8 cellular contexts compared by ENCODE assay signal in the genomic region with DNA sequence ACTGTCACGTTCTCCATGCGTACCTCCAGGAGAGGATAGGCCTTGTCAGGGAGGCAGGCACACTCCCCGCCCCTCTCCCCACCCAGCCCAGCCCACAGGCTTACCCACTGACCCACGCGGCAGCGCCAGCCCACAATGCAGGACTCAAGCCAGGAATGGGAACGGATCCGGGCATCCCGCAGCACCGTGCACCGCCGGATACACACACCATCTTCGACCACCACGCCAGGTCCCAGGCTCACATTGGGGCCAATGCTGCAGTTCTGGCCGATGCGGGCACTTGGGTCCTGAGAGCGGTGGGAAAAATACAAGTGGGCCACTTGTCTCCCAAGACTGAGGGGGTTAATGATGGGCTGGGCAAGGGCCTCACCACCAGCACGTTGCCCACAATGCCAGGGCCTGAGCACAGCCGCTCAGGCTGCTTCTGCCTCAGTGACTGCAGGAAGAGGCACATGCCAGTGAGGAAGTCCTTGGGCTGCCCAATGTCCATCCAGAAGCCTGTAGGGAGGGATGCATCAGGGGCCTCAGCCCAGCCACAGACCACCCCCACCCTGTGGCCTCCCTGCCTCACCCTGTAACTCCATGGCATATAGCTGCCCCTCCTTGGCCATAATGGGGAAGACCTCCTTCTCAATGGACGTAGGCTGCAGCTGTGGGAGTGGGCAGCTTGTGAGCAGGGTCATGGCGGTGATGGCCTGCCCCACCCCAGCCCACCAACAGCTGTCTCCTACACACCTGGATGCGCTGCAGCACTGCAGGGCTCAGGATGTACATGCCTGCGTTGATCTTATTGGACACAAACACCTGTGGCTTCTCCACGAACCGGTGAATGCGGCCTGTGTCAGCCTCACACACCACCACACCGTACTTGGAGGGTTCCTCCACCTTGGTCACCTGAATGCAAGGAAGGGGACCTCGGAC. TPM values are rescaled to one million over a fixed set of nuclear protein-coding genes. Genes with fewer than 3 reads are reported as not detected.
DNase-seq lines count a peak whose midpoint lies in the region; ATAC-seq and TF ChIP-seq lines count a peak whose summit lies in the region.

No MANE protein-coding gene starts in this region.

- no peak overlapping the region for H3K23ac ChIP-seq in mesenchymal stem cell (ENCODE audit: low read length in 2 of 2)

- peak overlapping the region in 6 of 12 donors; percentile 95 to 99 (median 98) for H3K4me3 ChIP-seq in heart left ventricle
- H3K4me3 ChIP-seq in astrocyte of the cerebellum (ENCODE audit: low read depth, low read length), result peak overlapping the region; percentile 94
- H3K4me3 ChIP-seq in mesenchymal stem cell (ENCODE audit: insufficient read depth in 1 of 2, low read depth in 1 of 2, low read length in 2 of 2), result peak overlapping the region in 1 of 2 experiments; percentile 92

- H3K14ac ChIP-seq in mesenchymal stem cell (ENCODE audit: low read length in 2 of 2), result no peak overlapping the region

- H3K4me1 ChIP-seq in heart left ventricle, result peaks cover 13 to 44% (median 28%) of the 10 kb centered on the region in 12 donors
- H3K4me1 ChIP-seq in mesenchymal stem cell (ENCODE audit: control insufficient read depth, insufficient read depth, low read depth, low read length), result peaks cover 33% of the 10 kb centered on the region

- no peak overlapping the region for H2AFZ ChIP-seq in mesenchymal stem cell (ENCODE audit: low read depth, low read length)

- in situ Hi-C loops in astrocyte of the cerebellum (cut with HindIII; ENCODE audit: low sequenced_read_pairs), result no loop called here

- intact Hi-C loops in heart left ventricle (cut with DNase I) (loop anchor here in 3 of 10 donors (5.0 kb wide), 2 partner anchors 65 to 180 kb away; partner anchors contain the start of genes IP6K1 (in 2 of the 3) and MST1R (in 1 of the 3)), left cardiac atrium (cut with DNase I) (no loop called here)

- no peak overlapping the region for H3K4ac ChIP-seq in mesenchymal stem cell (ENCODE audit: low read depth in 1 of 2, low read length in 2 of 2)

- TF ChIP-seq CTCF in heart left ventricle (IDR thresholded peaks at IDR 0.05) (no peak), astrocyte of the cerebellum (IDR thresholded peaks at IDR 0.05; ENCODE audit: low read depth, low read length, missing control alignments) (no peak)

- no peak overlapping the region for H3K18ac ChIP-seq in mesenchymal stem cell (ENCODE audit: low read depth in 1 of 2, low read length in 2 of 2)

- H2BK15ac ChIP-seq in mesenchymal stem cell (ENCODE audit: low read depth, poor library complexity, severe bottlenecking), result no peak overlapping the region

- peak overlapping the region in 1 of 2 experiments; percentile 29 for H2BK12ac ChIP-seq in mesenchymal stem cell (ENCODE audit: low read length in 2 of 2)

- peaks cover 33% of the 10 kb centered on the region for H3K79me1 ChIP-seq in mesenchymal stem cell (replicated peaks; ENCODE audit: low read length, poor library complexity, severe bottlenecking)

- no peak overlapping the region for H2BK5ac ChIP-seq in mesenchymal stem cell (ENCODE audit: low read depth, low read length, poor library complexity, severe bottlenecking)

- no peak for TF ChIP-seq POLR2A in heart left ventricle (IDR thresholded peaks at IDR 0.05)

- H4K8ac ChIP-seq in mesenchymal stem cell (ENCODE audit: low read length), result no peak overlapping the region

- no peak overlapping the region for H2AK5ac ChIP-seq in mesenchymal stem cell (ENCODE audit: low read length, severe bottlenecking)

- H3K36me3 ChIP-seq in heart left ventricle (peaks cover 0 to 42% (median 34%) of the 10 kb centered on the region in 9 donors), mesenchymal stem cell (ENCODE audit: control insufficient read depth in 1 of 2, insufficient read depth in 2 of 2, low read depth in 1 of 2, low read length in 2 of 2) (peaks cover 50 to 71% of the 10 kb centered on the region in 2 experiments)

- H3K9ac ChIP-seq in mesenchymal stem cell (ENCODE audit: low read length), result peak overlapping the region; percentile 98

- H3K27ac ChIP-seq in heart left ventricle (no peak overlapping the region), mesenchymal stem cell (ENCODE audit: low read length, poor library complexity, severe bottlenecking) (no peak overlapping the region)

- H3K9me3 ChIP-seq in heart left ventricle, result no peaks in the 10 kb centered on the region
- no peaks in the 10 kb centered on the region for H3K9me3 ChIP-seq in mesenchymal stem cell (ENCODE audit: control insufficient read depth, low read length)

- no peak overlapping the region for H3K4me2 ChIP-seq in mesenchymal stem cell (ENCODE audit: low read length, poor library complexity, severe bottlenecking)

- H3K27me3 ChIP-seq in heart left ventricle, result no peaks in the 10 kb centered on the region
- H3K27me3 ChIP-seq in mesenchymal stem cell (ENCODE audit: control insufficient read depth in 1 of 2, insufficient read depth in 1 of 2, low read length in 2 of 2), result no peaks in the 10 kb centered on the region

- ATAC-seq in heart left ventricle (no peak), left cardiac atrium (no peak), HG03469 (IDR thresholded peaks at IDR 0.05; ENCODE audit: unreplicated experiment) (no peak), esophagus mucosa (no peak)

- peak in 3 of 5 donors; percentile 18 to 51 (median 29) for DNase-seq in heart left ventricle
- no peak for DNase-seq in left cardiac atrium
- no peak for DNase-seq in astrocyte of the cerebellum (ENCODE audit: low read depth)
- DNase-seq in mesenchymal stem cell, result no peak
- DNase-seq in DMS 273 treated with DMSO at 0.1 percent for 48 hours (lab: John Stamatoyannopoulos, UW), result no peak
- no peak for DNase-seq in activated gamma-delta T cell (lab: John Stamatoyannopoulos, UW)

- no peak overlapping the region for H2BK120ac ChIP-seq in mesenchymal stem cell (ENCODE audit: low read depth, low read length)

- 83 to 91% (median 86%) methylated on average over 17 to 28 of the region's 28 CpGs for WGBS in heart left ventricle, 4 donors
- WGBS in mesenchymal stem cell, result 96% methylated on average over 28 of the region's 28 CpGs

- peak overlapping the region; percentile 14 for H4K91ac ChIP-seq in mesenchymal stem cell (ENCODE audit: low read length)

RNA-seq across cellular contexts. Expression of gene GMPPB, which starts 1.6 kb away (rescaled TPM):
- total RNA-seq in heart left ventricle (10 to 100 TPM in 8 of 9 donors, 1 to 10 TPM in 1; 9.4 to 21.8 (median 13.7) TPM), left cardiac atrium (10 to 100 TPM; 22.4 to 38.3 TPM), esophagus mucosa (22.5 TPM)
- 10 to 100 TPM in 1 of 2 donors, 1 to 10 TPM in 1; 7.6 to 53.7 TPM for polyA plus RNA-seq in heart left ventricle
- 16.4 TPM for polyA plus RNA-seq in mesenchymal stem cell (2013, experiment 1 of 2)
- polyA plus RNA-seq in mesenchymal stem cell (2013, experiment 2 of 2), result 16.4 TPM

RNA-seq across cellular contexts. Expression of gene AMIGO3, which starts 2.6 kb away (rescaled TPM):
- 1 to 10 TPM in 1 of 9 donors, under 1 TPM in 2, not detected in 6; 0.14 to 1.4 (median 0.40) TPM for total RNA-seq in heart left ventricle
- polyA plus RNA-seq in heart left ventricle, result under 1 TPM; 0.69 to 0.76 TPM
- under 1 TPM in 1 of 2 donors, not detected in 1; 0.09 TPM for total RNA-seq in left cardiac atrium
- polyA plus RNA-seq in mesenchymal stem cell (2013, experiment 1 of 2), result 1.2 TPM
- polyA plus RNA-seq in mesenchymal stem cell (2013, experiment 2 of 2), result 1.2 TPM
- not detected for total RNA-seq in esophagus mucosa

RNA-seq across cellular contexts. Expression of gene RNF123, which starts 32.8 kb away (rescaled TPM):
- total RNA-seq in heart left ventricle, result 10 to 100 TPM; 44.6 to 61.4 (median 49.5) TPM
- polyA plus RNA-seq in heart left ventricle, result 10 to 100 TPM; 27.7 to 28.5 TPM
- total RNA-seq in left cardiac atrium, result 10 to 100 TPM; 39.2 to 44.8 TPM
- 24.4 TPM for polyA plus RNA-seq in mesenchymal stem cell (2013, experiment 1 of 2)
- 22.4 TPM for polyA plus RNA-seq in mesenchymal stem cell (2013, experiment 2 of 2)
- total RNA-seq in esophagus mucosa, result 19.4 TPM

RNA-seq across cellular contexts. Expression of gene MST1, which starts 32.8 kb away (rescaled TPM):
- total RNA-seq in heart left ventricle (10 to 100 TPM in 1 of 9 donors, 1 to 10 TPM in 8; 1.8 to 29.4 (median 3.2) TPM), left cardiac atrium (10 to 100 TPM in 1 of 2 donors, 1 to 10 TPM in 1; 8.8 to 11.5 TPM), esophagus mucosa (7.6 TPM)
- 1 to 10 TPM; 2.0 to 4.4 TPM for polyA plus RNA-seq in heart left ventricle
- polyA plus RNA-seq in mesenchymal stem cell (2013, experiment 1 of 2), result 7.8 TPM
- polyA plus RNA-seq in mesenchymal stem cell (2013, experiment 2 of 2), result 7.5 TPM

RNA-seq across cellular contexts. Expression of gene APEH, which starts 48.0 kb away (rescaled TPM):
- total RNA-seq in heart left ventricle (100 to 1,000 TPM in 6 of 9 donors, 10 to 100 TPM in 3; 74.6 to 136 (median 105) TPM), left cardiac atrium (10 to 100 TPM; 75.3 to 82.6 TPM), esophagus mucosa (103 TPM)
- 10 to 100 TPM; 18.3 to 84.9 TPM for polyA plus RNA-seq in heart left ventricle
- 46.0 TPM for polyA plus RNA-seq in mesenchymal stem cell (2013, experiment 1 of 2)
- 44.5 TPM for polyA plus RNA-seq in mesenchymal stem cell (2013, experiment 2 of 2)

Comparison
In these comparisons a context has a peak if more than half of its experiments do, and no peak if none do; other contexts are left out.
1. DNase-seq: peak in heart left ventricle (3 of 5); none in left cardiac atrium (single experiment), astrocyte of the cerebellum (single experiment), mesenchymal stem cell (single experiment), DMS 273 treated with DMSO at 0.1 percent for 48 hours (single experiment) and activated gamma-delta T cell (single experiment).